In genomic region chr7:111150709-111151108, GRCh38 we compare ENCODE assay signal across 26 cellular contexts. TPM values are rescaled to one million over a fixed set of nuclear protein-coding genes. Genes with fewer than 3 reads are reported as not detected.
"Had no signal": no experiment of that assay in that cellular context is flagged by ENCODE, and none has a peak within 500 bp of the region (broad histone marks: within the 10 kb centered on the region; RNA-seq: fewer than 3 reads in every experiment).

No MANE protein-coding gene starts in this region.

- H3K9me3 Mint-ChIP-seq: effector memory CD8-positive, alpha-beta T cell; endodermal cell had no signal

- H3K36me3 ChIP-seq: colonic mucosa, esophagus muscularis mucosa, esophagus squamous epithelium, gastroesophageal sphincter, heart left ventricle, heart right ventricle had no signal

- H3K4me3 ChIP-seq: colonic mucosa, coronary artery, dorsolateral prefrontal cortex, esophagus muscularis mucosa, esophagus squamous epithelium, gastroesophageal sphincter, heart left ventricle, heart right ventricle had no signal

- H3K27ac ChIP-seq: colonic mucosa, coronary artery, dorsolateral prefrontal cortex, epithelial cell of prostate, esophagus muscularis mucosa, esophagus squamous epithelium, foreskin keratinocyte, gastroesophageal sphincter, heart left ventricle, heart right ventricle had no signal

- H3K9me3 ChIP-seq: colonic mucosa, esophagus muscularis mucosa, esophagus squamous epithelium, gastroesophageal sphincter, heart left ventricle, heart right ventricle had no signal

- H3K4me1 ChIP-seq: colonic mucosa, esophagus muscularis mucosa, esophagus squamous epithelium, foreskin keratinocyte, gastroesophageal sphincter, heart left ventricle had no signal

- H3K27ac Mint-ChIP-seq: dendritic cell treated with granulocyte-macrophage colony-stimulating factor and Interleukin-4, amounts not matched to agents 40 ng/mL and 50 ng/mL, for 4 days; effector memory CD8-positive, alpha-beta T cell; endodermal cell had no signal

- H3K27me3 Mint-ChIP-seq: dendritic cell treated with granulocyte-macrophage colony-stimulating factor and Interleukin-4, amounts not matched to agents 40 ng/mL and 50 ng/mL, for 4 days; effector memory CD8-positive, alpha-beta T cell had no signal

- H3K27me3 ChIP-seq: colonic mucosa, dorsolateral prefrontal cortex, esophagus muscularis mucosa, esophagus squamous epithelium, foreskin keratinocyte, gastroesophageal sphincter, heart left ventricle, heart right ventricle had no signal

- DNase-seq: colonic mucosa; cortex of kidney; dermis blood vessel endothelial cell; dorsolateral prefrontal cortex; effector CD4-positive, alpha-beta T cell; effector CD8-positive, alpha-beta T cell; effector memory CD4-positive, alpha-beta T cell; effector memory CD8-positive, alpha-beta T cell; endodermal cell; erythroblast; esophagus squamous epithelium; foreskin fibroblast; foreskin keratinocyte; foreskin melanocyte; glutamatergic neuron; head of caudate nucleus; heart left ventricle; heart right ventricle had no signal

- H3K4me3 Mint-ChIP-seq: dendritic cell treated with granulocyte-macrophage colony-stimulating factor and Interleukin-4, amounts not matched to agents 40 ng/mL and 50 ng/mL, for 4 days; effector memory CD8-positive, alpha-beta T cell; endodermal cell had no signal

- H3K4me1 Mint-ChIP-seq: endodermal cell had no signal

- ATAC-seq: effector memory CD8-positive, alpha-beta T cell; esophagus mucosa; foreskin keratinocyte; gastroesophageal sphincter; heart left ventricle; heart right ventricle had no signal

RNA-seq across cellular contexts. Expression of gene LRRN3, which starts 59.8 kb away (rescaled TPM):
- total RNA-seq: dermis blood vessel endothelial cell, endothelial cell of umbilical vein, epithelial cell of proximal tubule, esophagus mucosa, foreskin keratinocyte had no signal
- polyA plus RNA-seq: endothelial cell of umbilical vein, foreskin keratinocyte had no signal
